Comparison of ENCODE assay signal across 23 cellular contexts in genomic region chr3:160136421-160136820, GRCh38.
DNase-seq lines count a peak whose midpoint lies in the region; ATAC-seq lines count a peak whose summit lies in the region.
"Had no signal": no experiment of that assay in that cellular context is flagged by ENCODE, and none has a peak within 500 bp of the region (broad histone marks: within the 10 kb centered on the region; RNA-seq: fewer than 3 reads in every experiment).

No MANE protein-coding gene starts in this region.

- ATAC-seq in GM18498 (IDR thresholded peaks at IDR 0.05; ENCODE audit: unreplicated experiment) (peak; percentile 48), GM19452 (IDR thresholded peaks at IDR 0.05; ENCODE audit: unreplicated experiment) (peak; percentile 47), HG03439 (IDR thresholded peaks at IDR 0.05; ENCODE audit: unreplicated experiment) (peak; percentile 49), HG03135 (IDR thresholded peaks at IDR 0.05; ENCODE audit: unreplicated experiment) (no peak)
- ATAC-seq: activated CD8-positive, alpha-beta T cell treated with anti-CD3 and anti-CD28 coated beads, Interleukin-2, amount 10 ng/mL, durations not matched to agents 7 days and 5 days; gastrocnemius medialis; Right ventricle myocardium inferior; T-cell had no signal

- DNase-seq in glomerular visceral epithelial cell (ENCODE audit: extremely low spot score) (peak; percentile 59), 8988T (no peak)
- no peak for DNase-seq in activated CD4-positive, CD25-positive, alpha-beta regulatory T cell (lab: John Stamatoyannopoulos, UW)
- DNase-seq in activated T-cell treated with anti-CD3 and anti-CD28 coated beads, Interleukin-2, amount 50 U/mL, for 48 hours = no peak
- DNase-seq: activated CD8-positive, alpha-beta T cell treated with anti-CD3 and anti-CD28 coated beads, Interleukin-2, amount 10 ng/mL, durations not matched to agents 7 days and 5 days; activated naive CD8-positive, alpha-beta T cell treated with anti-CD3 and anti-CD28 coated beads, Interleukin-2, amount 10 ng/mL, durations not matched to agents 7 days and 5 days; brain microvascular endothelial cell; cortex of kidney; gastrocnemius medialis; left ventricle myocardium inferior; NCI-H187; NCI-H446 treated with DMSO at 0.1 percent for 48 hours; occipital lobe; sigmoid colon; stimulated activated CD4-positive, alpha-beta T cell treated with anti-CD3 and anti-CD28 coated beads, Interleukin-1b, Interleukin-23, amount 100 ng/mL, for 48 hours; T-cell; uterus; WERI-Rb-1 had no signal
